Comparison of ENCODE assay signal across 11 cellular contexts in the genomic region with DNA sequence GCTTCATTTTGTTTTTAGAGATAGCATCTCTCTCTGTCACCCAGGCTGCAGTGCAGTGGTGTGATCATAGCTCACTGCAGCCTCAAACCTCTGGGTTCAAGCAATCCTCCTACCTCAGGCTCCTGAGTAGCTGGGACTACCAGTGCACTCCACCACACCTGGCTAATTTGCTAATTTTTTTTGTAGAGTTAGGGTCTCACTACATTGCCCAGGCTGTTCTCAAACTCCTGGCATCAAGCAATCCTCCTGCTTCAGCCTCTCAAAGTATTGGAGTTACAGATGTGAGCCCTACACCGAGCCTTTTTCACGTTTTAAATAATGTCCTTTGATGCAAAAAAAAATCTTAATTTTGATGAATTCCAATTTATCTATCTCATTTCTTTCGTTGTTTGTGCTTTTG.
"Had no signal": no experiment of that assay in that cellular context is flagged by ENCODE, and none has a peak within 500 bp of the region (broad histone marks: within the 10 kb centered on the region; RNA-seq: fewer than 3 reads in every experiment).

No MANE protein-coding gene starts in this region.

- H3K4me2 ChIP-seq: GM23338 had no signal

- H3K4me3 ChIP-seq: GM23248, GM23338, HAP-1 had no signal

- H3K4me1 ChIP-seq: HAP-1 had no signal

- H3K27ac ChIP-seq: GM23248 had no signal

- H3K9me3 ChIP-seq: HAP-1 had no signal

- H3K9ac ChIP-seq: GM23248 had no signal

- H2AFZ ChIP-seq: GM23248, GM23338 had no signal

- DNase-seq: GM23248, GOT3, H7, H9, HCEC 1CT, HFFc6 had no signal

- H3K36me3 ChIP-seq: HAP-1 had no signal

- FAIRE-seq: H1, H54 had no signal

- ATAC-seq: GM23338, HCT116 had no signal
